ENCODE assay signal across 1 cellular context in genomic region chr12:113204806-113205205, GRCh38.
TF ChIP-seq lines count a peak whose summit lies in the region.

No MANE protein-coding gene starts in this region.

TF ChIP-seq in GM12878, 131 proteins besides CTCF, POLR2A, EP300 and RAD21:
- TF ChIP-seq BCL11A (IDR thresholded peaks at IDR 0.05; ENCODE audit: low read depth, low read length) (no peak), SREBF1 (IDR thresholded peaks at IDR 0.05; ENCODE audit: low read length) (no peak), YY1 (IDR thresholded peaks at IDR 0.05; ENCODE audit: low read depth, low read length) (no peak), MEF2A (IDR thresholded peaks at IDR 0.05; ENCODE audit: insufficient read depth, low read depth, low read length) (no peak), CREM (IDR thresholded peaks at IDR 0.05; ENCODE audit: low read depth) (no peak), MAX (IDR thresholded peaks at IDR 0.05; ENCODE audit: low read depth, low read length) (no peak), PAX8 (IDR thresholded peaks at IDR 0.05) (no peak), SKIL (IDR thresholded peaks at IDR 0.05; ENCODE audit: low read depth, poor library complexity, severe bottlenecking) (no peak), SUZ12 (IDR thresholded peaks at IDR 0.05; ENCODE audit: unreplicated experiment) (no peak), IKZF1 (conservative IDR thresholded peaks at IDR 0.05) (0 out of 2 replicates have a peak, but pooled peaks have one; percentile 5), BHLHE40 (IDR thresholded peaks at IDR 0.05; ENCODE audit: borderline replicate concordance in 1 of 2, low read depth in 2 of 2, low read length in 1 of 2) (0 out of 4 replicates have a peak, but pooled peaks of 1 of the 2 experiments have one; percentile 2), IKZF2 (IDR thresholded peaks at IDR 0.05) (0 out of 4 replicates have a peak, but pooled peaks of 1 of the 2 experiments have one; percentile 4)
